In genomic region chr11:134294664-134295063, GRCh38 we compare ENCODE assay signal across 10 cellular contexts. TPM values are rescaled to one million over a fixed set of nuclear protein-coding genes. Genes with fewer than 3 reads are reported as not detected.
"Had no signal": no experiment of that assay in that cellular context is flagged by ENCODE, and none has a peak within 500 bp of the region (broad histone marks: within the 10 kb centered on the region; RNA-seq: fewer than 3 reads in every experiment).

No MANE protein-coding gene starts in this region.

- H3K27ac ChIP-seq: GM23248 had no signal

- DNase-seq: GM23248, GOT3, H7, HFFc6, IMR-90 had no signal

- H3K4me3 Mint-ChIP-seq: HFFc6 had no signal

- FAIRE-seq: HTR-8/SVneo, K562 had no signal

- H3K27ac Mint-ChIP-seq: HFFc6 had no signal

- H3K9me3 ChIP-seq: HAP-1 had no signal

- H3K4me3 ChIP-seq: GM23248, HAP-1, K562 had no signal

- H3K36me3 ChIP-seq: HAP-1 had no signal

- H3K9me3 Mint-ChIP-seq: HFFc6 had no signal

- ATAC-seq: HCT116, K562 had no signal

- H3K4me1 ChIP-seq: HAP-1 had no signal

RNA-seq across cellular contexts. Expression of gene GLB1L3, which starts 18.5 kb away (rescaled TPM):
- total RNA-seq: GM23248, HFFc6, HT-29, IMR-90 had no signal

RNA-seq across cellular contexts. Expression of gene GLB1L2, which starts 37.1 kb away (rescaled TPM):
- total RNA-seq: GM23248, HFFc6 had no signal
